Comparison of ENCODE assay signal across 8 cellular contexts in the genomic region with DNA sequence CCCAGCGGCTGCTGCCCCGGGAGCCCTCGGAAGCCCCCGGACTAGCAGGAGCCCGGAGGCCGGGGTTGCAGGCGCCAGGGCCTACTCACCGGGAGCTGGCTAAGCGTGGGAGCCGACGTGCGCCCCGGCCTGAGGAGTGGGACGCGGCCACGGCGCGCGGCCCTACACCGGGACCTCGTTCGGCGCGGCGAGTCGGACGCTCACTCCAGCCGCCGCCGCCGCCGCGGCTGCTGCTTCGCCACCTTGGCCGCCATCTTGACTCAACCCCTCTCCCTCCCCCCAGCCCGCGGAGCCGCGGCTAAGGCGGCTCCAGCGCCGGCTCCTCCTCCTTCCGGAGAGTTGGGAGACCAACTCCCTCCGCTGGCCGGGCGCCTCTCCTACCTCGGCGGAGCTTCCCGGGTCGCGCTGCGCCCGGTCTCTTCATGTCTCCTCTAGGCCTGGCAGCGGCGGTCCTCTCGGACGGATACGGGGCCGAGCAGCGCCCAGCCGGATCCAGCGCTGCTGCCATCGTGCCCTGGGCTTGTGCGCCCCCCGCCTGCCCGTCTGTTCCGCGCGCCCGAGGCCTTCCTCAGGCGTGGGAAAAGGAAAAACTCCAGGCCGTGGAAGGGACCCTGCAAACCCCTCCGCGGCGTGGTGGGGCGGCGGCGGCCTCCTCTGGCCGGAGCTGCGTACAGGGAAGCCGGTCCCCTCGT. TPM values are rescaled to one million over a fixed set of nuclear protein-coding genes. Genes with fewer than 3 reads are reported as not detected.
DNase-seq lines count a peak whose midpoint lies in the region; ATAC-seq, FAIRE-seq and TF ChIP-seq lines count a peak whose summit lies in the region.

A gene (minus strand): TSS at position 262 of the 692 bp plus-strand sequence. CDS start 20,965 bp downstream, outside the sequence.

- no peaks in the 10 kb centered on the region for H3K9me3 ChIP-seq in adrenal gland (replicated peaks in 1 of 3)
- no peaks in the 10 kb centered on the region for H3K9me3 ChIP-seq in heart right ventricle
- H3K9me3 ChIP-seq in upper lobe of left lung: no peaks in the 10 kb centered on the region

- H3K4me3 ChIP-seq in adrenal gland (peak within 1 kb of the TSS; percentile 9 to 93 (median 70)), heart right ventricle (peak within 1 kb of the TSS; percentile 63 to 100 (median 92)), upper lobe of left lung (peak within 1 kb of the TSS; percentile 59 to 95 (median 90))

- 0% methylated on average over 4 to 82 of the region's 82 CpGs for WGBS in adrenal gland, 4 donors
- WGBS in heart right ventricle, 2 donors: 0% methylated on average over 40 to 82 of the region's 82 CpGs
- WGBS in upper lobe of left lung, 2 donors: 0% methylated on average over 12 to 53 of the region's 82 CpGs

- TF ChIP-seq POLR2A in GM12892 (IDR thresholded peaks at IDR 0.05; ENCODE audit: low read depth, low read length) (peak; percentile 97), adrenal gland (IDR thresholded peaks at IDR 0.05) (peak; percentile 77 to 90), upper lobe of left lung (IDR thresholded peaks at IDR 0.05) (peak; percentile 43 to 93 (median 85))

- TF ChIP-seq CTCF in adrenal gland (IDR thresholded peaks at IDR 0.05): peak; percentile 13 to 47 (median 34)
- peak in 7 of 9 donors; percentile 19 to 66 (median 43) for TF ChIP-seq CTCF in heart right ventricle (IDR thresholded peaks at IDR 0.05)
- TF ChIP-seq CTCF in upper lobe of left lung (IDR thresholded peaks at IDR 0.05): peak in 5 of 6 experiments; percentile 27 to 63 (median 50)

- peak; percentile 96 for FAIRE-seq in GM12892 (lab: Jason Lieb, UNC)

- DNase-seq in GM12892 (ENCODE audit: insufficient read length) (peak; percentile 77), NCI-H1436 treated with DMSO at 0.1 percent for 48 hours (lab: John Stamatoyannopoulos, UW) (peak; percentile 77), T-helper 1 cell (peak; percentile 81 to 91 (median 84)), adrenal gland (peak; percentile 91 to 96 (median 93)), heart right ventricle (peak; percentile 94), posterior vena cava (ENCODE audit: low spot score) (peak; percentile 98), upper lobe of left lung (peak; percentile 94 to 97)

- H3K36me3 ChIP-seq in adrenal gland (replicated peaks in 1 of 2) (no peaks in the 10 kb centered on the region), heart right ventricle (peaks cover 0 to 5% (median 0%) of the 10 kb centered on the region in 9 donors), upper lobe of left lung (no peaks in the 10 kb centered on the region)

- TF ChIP-seq EP300 in upper lobe of left lung (IDR thresholded peaks at IDR 0.05): no peak

- intact Hi-C loops in adrenal gland (cut with DNase I): no loop called here
- intact Hi-C loops in heart right ventricle (cut with DNase I): loop anchor here in 4 of 10 donors (5.0 to 10.0 kb wide), 2 partner anchors 59 to 72 kb away; no protein-coding TSS in a partner anchor
- intact Hi-C loops in posterior vena cava (cut with DNase I): loop anchor here in 1 of 2 donors (10.0 kb wide), 1 partner anchor 69 kb away; no protein-coding TSS in a partner anchor

- H3K27me3 ChIP-seq in adrenal gland (no peaks in the 10 kb centered on the region), heart right ventricle (no peaks in the 10 kb centered on the region), upper lobe of left lung (no peaks in the 10 kb centered on the region)

- ATAC-seq in HG02852 (IDR thresholded peaks at IDR 0.05; ENCODE audit: unreplicated experiment) (peak; percentile 75), heart right ventricle (peak; percentile 95 to 98 (median 97)), upper lobe of left lung (ENCODE audit: low FRiP score in 2 of 2) (peak; percentile 97 to 98)

- H3K4me1 ChIP-seq in adrenal gland (replicated peaks in 1 of 2) (peaks cover 18 to 36% of the 10 kb centered on the region in 2 donors), heart right ventricle (peaks cover 3 to 65% (median 50%) of the 10 kb centered on the region in 9 donors), upper lobe of left lung (peaks cover 32 to 56% (median 44%) of the 10 kb centered on the region in 4 donors)

- H3K27ac ChIP-seq in adrenal gland: peak within 1 kb of the TSS; percentile 95 to 96 (median 96)
- peak within 1 kb of the TSS; percentile 85 to 100 (median 98) for H3K27ac ChIP-seq in heart right ventricle
- peak within 1 kb of the TSS; percentile 95 to 98 (median 96) for H3K27ac ChIP-seq in upper lobe of left lung

RNA-seq across cellular contexts. Expression of the gene that starts here (rescaled TPM):
- 52.3 TPM for polyA plus RNA-seq in GM12892 (2012; ENCODE audit: missing spikeins)
- 100 to 1,000 TPM in 3 of 8 donors, 10 to 100 TPM in 5; 76.4 to 172 (median 97.6) TPM for total RNA-seq in adrenal gland
- polyA plus RNA-seq in adrenal gland: 100 to 1,000 TPM in 1 of 3 donors, 10 to 100 TPM in 2; 66.2 to 135 (median 91.1) TPM
- 10 to 100 TPM; 61.4 to 81.6 (median 74.8) TPM for total RNA-seq in heart right ventricle
- polyA plus RNA-seq in heart right ventricle: 100 to 1,000 TPM in 1 of 2 donors, 10 to 100 TPM in 1; 27.0 to 103 TPM
- 100 to 1,000 TPM in 1 of 2 donors, 10 to 100 TPM in 1; 97.0 to 108 TPM for total RNA-seq in posterior vena cava
- 100 to 1,000 TPM; 111 to 301 (median 147) TPM for total RNA-seq in upper lobe of left lung

Comparison
In these comparisons a context has a peak if more than half of its experiments do, and no peak if none do; other contexts are left out.
1. Peak in every context shown above with its lines: DNase-seq, ATAC-seq, H3K4me3 ChIP-seq and H3K27ac ChIP-seq.